In the genomic region with DNA sequence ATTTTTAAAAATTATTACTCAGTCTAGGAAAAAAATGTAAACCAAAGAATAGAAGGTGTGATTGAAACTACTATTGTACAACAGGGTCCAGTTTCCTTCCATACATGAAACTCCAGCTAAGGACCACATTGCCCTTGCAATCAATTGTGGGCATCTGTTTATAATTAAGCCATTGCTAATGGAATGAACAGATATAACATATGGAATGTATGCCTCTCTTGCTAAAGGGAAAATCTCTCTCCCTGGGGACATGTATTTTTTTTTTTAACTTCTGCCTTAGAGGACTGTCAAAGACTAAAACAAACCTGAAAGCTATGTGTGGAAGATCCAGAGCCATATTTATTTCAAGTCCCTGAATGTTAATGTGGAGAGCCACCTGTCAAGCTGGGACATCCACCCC, we compare ENCODE assay signal across 17 cellular contexts.
DNase-seq lines count a peak whose midpoint lies in the region; TF ChIP-seq lines count a peak whose summit lies in the region.
"Had no signal": no experiment of that assay in that cellular context is flagged by ENCODE, and none has a peak within 500 bp of the region (broad histone marks: within the 10 kb centered on the region; RNA-seq: fewer than 3 reads in every experiment).

No MANE protein-coding gene starts in this region.

- DNase-seq in NCI-H1105 (lab: John Stamatoyannopoulos, UW) (peak; percentile 12), NCI-H1105 treated with DMSO at 0.1 percent for 48 hours (lab: John Stamatoyannopoulos, UW) (no peak), NCI-H2171 (lab: John Stamatoyannopoulos, UW) (peak; percentile 80), NCI-H82 treated with DMSO at 0.1 percent for 48 hours (lab: John Stamatoyannopoulos, UW; ENCODE audit: unreplicated experiment) (peak; percentile 38), glutamatergic neuron (no peak), HK-2 (ENCODE audit: unreplicated experiment) (no peak), HFFc6 (no peak)
- DNase-seq in T-helper 2 cell treated with Interferon-gamma antibody and Interleukin-4, amounts not matched to agents 5 μg/mL and 100 μg/mL, for 36 hours (ENCODE audit: low spot score), result no peak
- DNase-seq: AML-193; Calu3; CD8-positive, alpha-beta memory T cell; EL; GF-D8; KBM-7; NCI-H1092; NCI-H187; NCI-H510A had no signal

- H3K27ac Mint-ChIP-seq in glutamatergic neuron (ENCODE audit: unreplicated experiment) (peak overlapping the region; percentile 7), HFFc6 (no peak overlapping the region)
- H3K27ac Mint-ChIP-seq in T-helper 2 cell treated with Interferon-gamma antibody and Interleukin-4, amounts not matched to agents 5 μg/mL and 100 μg/mL, for 36 hours, result no peak overlapping the region
- H3K27ac Mint-ChIP-seq: CD8-positive, alpha-beta memory T cell had no signal

- TF ChIP-seq CTCF in glutamatergic neuron (IDR thresholded peaks at IDR 0.05; ENCODE audit: partially characterized antibody, unreplicated experiment) (no peak), HFFc6 (IDR thresholded peaks at IDR 0.05) (no peak)

- H3K36me3 Mint-ChIP-seq in glutamatergic neuron (ENCODE audit: unreplicated experiment) (no peaks in the 10 kb centered on the region), HFFc6 (ENCODE audit: low read depth) (0 out of 2 replicates have a peak, but pooled peaks cover 3% of the 10 kb centered on the region)
- no peaks in the 10 kb centered on the region for H3K36me3 Mint-ChIP-seq in T-helper 2 cell treated with Interferon-gamma antibody and Interleukin-4, amounts not matched to agents 5 μg/mL and 100 μg/mL, for 36 hours (ENCODE audit: low read depth)

- peak overlapping the region; percentile 1 for H3K4me3 Mint-ChIP-seq in glutamatergic neuron (ENCODE audit: unreplicated experiment)
- H3K4me3 Mint-ChIP-seq in T-helper 2 cell treated with Interferon-gamma antibody and Interleukin-4, amounts not matched to agents 5 μg/mL and 100 μg/mL, for 36 hours, result no peak overlapping the region
- H3K4me3 Mint-ChIP-seq in HFFc6, result no peak overlapping the region
- H3K4me3 Mint-ChIP-seq: CD8-positive, alpha-beta memory T cell had no signal

- H3K9me3 Mint-ChIP-seq in glutamatergic neuron (ENCODE audit: unreplicated experiment), result peaks cover 5% of the 10 kb centered on the region
- H3K9me3 Mint-ChIP-seq in T-helper 2 cell treated with Interferon-gamma antibody and Interleukin-4, amounts not matched to agents 5 μg/mL and 100 μg/mL, for 36 hours, result no peaks in the 10 kb centered on the region
- H3K9me3 Mint-ChIP-seq in HFFc6, result peaks cover 23% of the 10 kb centered on the region

- peaks cover 17% of the 10 kb centered on the region for H3K4me1 Mint-ChIP-seq in glutamatergic neuron (ENCODE audit: low read depth, unreplicated experiment)
- no peaks in the 10 kb centered on the region for H3K4me1 Mint-ChIP-seq in T-helper 2 cell treated with Interferon-gamma antibody and Interleukin-4, amounts not matched to agents 5 μg/mL and 100 μg/mL, for 36 hours (ENCODE audit: low read depth)
- H3K4me1 Mint-ChIP-seq in HFFc6 (ENCODE audit: low read depth), result no peaks in the 10 kb centered on the region
- H3K4me1 Mint-ChIP-seq: CD8-positive, alpha-beta memory T cell had no signal

- H3K27me3 Mint-ChIP-seq in glutamatergic neuron (ENCODE audit: unreplicated experiment), result peaks cover 3% of the 10 kb centered on the region
- H3K27me3 Mint-ChIP-seq in T-helper 2 cell treated with Interferon-gamma antibody and Interleukin-4, amounts not matched to agents 5 μg/mL and 100 μg/mL, for 36 hours (ENCODE audit: low read depth), result no peaks in the 10 kb centered on the region
- no peaks in the 10 kb centered on the region for H3K27me3 Mint-ChIP-seq in HFFc6 (ENCODE audit: insufficient read depth)
- H3K27me3 Mint-ChIP-seq: CD8-positive, alpha-beta memory T cell had no signal

Comparison
In these comparisons a context has a peak if more than half of its experiments do, and no peak if none do; other contexts are left out.
1. DNase-seq: peak in NCI-H1105 (single experiment), NCI-H2171 (single experiment) and NCI-H82 treated with DMSO at 0.1 percent for 48 hours (single experiment); none in NCI-H1105 treated with DMSO at 0.1 percent for 48 hours (single experiment), glutamatergic neuron (single experiment), HK-2 (single experiment), T-helper 2 cell treated with Interferon-gamma antibody and Interleukin-4, amounts not matched to agents 5 μg/mL and 100 μg/mL, for 36 hours (single experiment) and HFFc6 (single experiment).